ENCODE assay signal across 3 cellular contexts in the genomic region with DNA sequence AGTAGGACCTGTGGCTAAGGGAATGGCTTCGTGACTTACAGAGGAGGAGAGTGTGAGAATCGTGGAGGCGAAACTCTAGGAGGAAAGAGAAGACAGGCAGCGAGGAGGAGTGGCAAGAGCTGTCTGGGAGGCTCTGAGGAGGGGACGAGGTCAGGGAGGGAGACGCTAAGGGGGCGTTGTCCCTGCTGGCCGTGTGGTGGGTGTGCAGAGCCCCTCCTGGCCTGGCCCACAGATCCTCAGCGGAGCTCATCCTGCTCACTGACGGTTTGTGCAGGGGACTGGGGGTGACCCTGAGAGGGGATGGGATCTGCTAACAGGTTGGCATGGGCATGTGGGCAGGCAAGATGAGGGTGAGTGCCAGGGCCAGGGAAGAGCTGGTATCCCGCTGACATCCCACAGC.
TF ChIP-seq lines count a peak whose summit lies in the region.

No MANE protein-coding gene starts in this region.

TF ChIP-seq in SK-N-SH, 30 proteins besides CTCF, POLR2A, EP300 and RAD21:
- TF ChIP-seq, protein P1, sequence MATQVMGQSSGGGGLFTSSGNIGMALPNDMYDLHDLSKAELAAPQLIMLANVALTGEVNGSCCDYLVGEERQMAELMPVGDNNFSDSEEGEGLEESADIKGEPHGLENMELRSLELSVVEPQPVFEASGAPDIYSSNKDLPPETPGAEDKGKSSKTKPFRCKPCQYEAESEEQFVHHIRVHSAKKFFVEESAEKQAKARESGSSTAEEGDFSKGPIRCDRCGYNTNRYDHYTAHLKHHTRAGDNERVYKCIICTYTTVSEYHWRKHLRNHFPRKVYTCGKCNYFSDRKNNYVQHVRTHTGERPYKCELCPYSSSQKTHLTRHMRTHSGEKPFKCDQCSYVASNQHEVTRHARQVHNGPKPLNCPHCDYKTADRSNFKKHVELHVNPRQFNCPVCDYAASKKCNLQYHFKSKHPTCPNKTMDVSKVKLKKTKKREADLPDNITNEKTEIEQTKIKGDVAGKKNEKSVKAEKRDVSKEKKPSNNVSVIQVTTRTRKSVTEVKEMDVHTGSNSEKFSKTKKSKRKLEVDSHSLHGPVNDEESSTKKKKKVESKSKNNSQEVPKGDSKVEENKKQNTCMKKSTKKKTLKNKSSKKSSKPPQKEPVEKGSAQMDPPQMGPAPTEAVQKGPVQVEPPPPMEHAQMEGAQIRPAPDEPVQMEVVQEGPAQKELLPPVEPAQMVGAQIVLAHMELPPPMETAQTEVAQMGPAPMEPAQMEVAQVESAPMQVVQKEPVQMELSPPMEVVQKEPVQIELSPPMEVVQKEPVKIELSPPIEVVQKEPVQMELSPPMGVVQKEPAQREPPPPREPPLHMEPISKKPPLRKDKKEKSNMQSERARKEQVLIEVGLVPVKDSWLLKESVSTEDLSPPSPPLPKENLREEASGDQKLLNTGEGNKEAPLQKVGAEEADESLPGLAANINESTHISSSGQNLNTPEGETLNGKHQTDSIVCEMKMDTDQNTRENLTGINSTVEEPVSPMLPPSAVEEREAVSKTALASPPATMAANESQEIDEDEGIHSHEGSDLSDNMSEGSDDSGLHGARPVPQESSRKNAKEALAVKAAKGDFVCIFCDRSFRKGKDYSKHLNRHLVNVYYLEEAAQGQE (IDR thresholded peaks at IDR 0.05; ENCODE audit: low read depth, low read length) = no peak
- TF ChIP-seq EZH2phosphoT487 (IDR thresholded peaks at IDR 0.05; ENCODE audit: borderline replicate concordance, low read depth) (no peak), SMC3 (IDR thresholded peaks at IDR 0.05; ENCODE audit: low read depth, low read length) (no peak), MXI1 (IDR thresholded peaks at IDR 0.05; ENCODE audit: low read depth, low read length) (no peak), RFX5 (IDR thresholded peaks at IDR 0.05; ENCODE audit: low read length) (no peak), NRF1 (IDR thresholded peaks at IDR 0.05; ENCODE audit: low read depth, low read length) (no peak), YY1 (IDR thresholded peaks at IDR 0.05; ENCODE audit: low read depth) (no peak), GATA2 (CRISPR knock-in tag; IDR thresholded peaks at IDR 0.05) (no peak), TAF1 (IDR thresholded peaks at IDR 0.05; ENCODE audit: borderline replicate concordance, low read depth, low read length) (no peak), POLR2AphosphoS5 (IDR thresholded peaks at IDR 0.05; ENCODE audit: low read depth, low read length) (no peak), RCOR1 (IDR thresholded peaks at IDR 0.05; ENCODE audit: low read length) (no peak), FOXJ3 (CRISPR knock-in tag; IDR thresholded peaks at IDR 0.05) (no peak), MEF2A (IDR thresholded peaks at IDR 0.05; ENCODE audit: borderline replicate concordance, low read depth) (no peak), FOSL2 (IDR thresholded peaks at IDR 0.05; ENCODE audit: borderline replicate concordance, low read depth) (no peak), JUND (IDR thresholded peaks at IDR 0.05) (no peak), RXRA (IDR thresholded peaks at IDR 0.05; ENCODE audit: borderline replicate concordance, low read depth) (no peak), TCF12 (IDR thresholded peaks at IDR 0.05) (no peak)
- TF ChIP-seq, protein P2, sequence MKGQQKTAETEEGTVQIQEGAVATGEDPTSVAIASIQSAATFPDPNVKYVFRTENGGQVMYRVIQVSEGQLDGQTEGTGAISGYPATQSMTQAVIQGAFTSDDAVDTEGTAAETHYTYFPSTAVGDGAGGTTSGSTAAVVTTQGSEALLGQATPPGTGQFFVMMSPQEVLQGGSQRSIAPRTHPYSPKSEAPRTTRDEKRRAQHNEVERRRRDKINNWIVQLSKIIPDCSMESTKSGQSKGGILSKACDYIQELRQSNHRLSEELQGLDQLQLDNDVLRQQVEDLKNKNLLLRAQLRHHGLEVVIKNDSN (IDR thresholded peaks at IDR 0.05; ENCODE audit: borderline replicate concordance, low read depth) = no peak
- TF ChIP-seq, protein P3, sequence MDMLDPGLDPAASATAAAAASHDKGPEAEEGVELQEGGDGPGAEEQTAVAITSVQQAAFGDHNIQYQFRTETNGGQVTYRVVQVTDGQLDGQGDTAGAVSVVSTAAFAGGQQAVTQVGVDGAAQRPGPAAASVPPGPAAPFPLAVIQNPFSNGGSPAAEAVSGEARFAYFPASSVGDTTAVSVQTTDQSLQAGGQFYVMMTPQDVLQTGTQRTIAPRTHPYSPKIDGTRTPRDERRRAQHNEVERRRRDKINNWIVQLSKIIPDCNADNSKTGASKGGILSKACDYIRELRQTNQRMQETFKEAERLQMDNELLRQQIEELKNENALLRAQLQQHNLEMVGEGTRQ (IDR thresholded peaks at IDR 0.05; ENCODE audit: borderline replicate concordance, low read depth, low read length) = no peak

TF ChIP-seq in SK-N-SH treated with all-trans-retinoic acid at 6 μM for 48 hours, 23 proteins besides CTCF, POLR2A, EP300 and RAD21:
- TF ChIP-seq ZNF565 (CRISPR knock-in tag; conservative IDR thresholded peaks at IDR 0.05; ENCODE audit: low read depth) (no peak), ZNF70 (CRISPR knock-in tag; IDR thresholded peaks at IDR 0.05) (no peak), ESRRG (CRISPR knock-in tag; IDR thresholded peaks at IDR 0.05) (no peak), TOX (CRISPR knock-in tag; IDR thresholded peaks at IDR 0.05; ENCODE audit: borderline replicate concordance) (no peak), ZNF8 (CRISPR knock-in tag; IDR thresholded peaks at IDR 0.05) (no peak), ZC3H10 (CRISPR knock-in tag; IDR thresholded peaks at IDR 0.05) (no peak), CSDC2 (CRISPR knock-in tag; IDR thresholded peaks at IDR 0.05) (no peak)
- TF ChIP-seq, protein P4, sequence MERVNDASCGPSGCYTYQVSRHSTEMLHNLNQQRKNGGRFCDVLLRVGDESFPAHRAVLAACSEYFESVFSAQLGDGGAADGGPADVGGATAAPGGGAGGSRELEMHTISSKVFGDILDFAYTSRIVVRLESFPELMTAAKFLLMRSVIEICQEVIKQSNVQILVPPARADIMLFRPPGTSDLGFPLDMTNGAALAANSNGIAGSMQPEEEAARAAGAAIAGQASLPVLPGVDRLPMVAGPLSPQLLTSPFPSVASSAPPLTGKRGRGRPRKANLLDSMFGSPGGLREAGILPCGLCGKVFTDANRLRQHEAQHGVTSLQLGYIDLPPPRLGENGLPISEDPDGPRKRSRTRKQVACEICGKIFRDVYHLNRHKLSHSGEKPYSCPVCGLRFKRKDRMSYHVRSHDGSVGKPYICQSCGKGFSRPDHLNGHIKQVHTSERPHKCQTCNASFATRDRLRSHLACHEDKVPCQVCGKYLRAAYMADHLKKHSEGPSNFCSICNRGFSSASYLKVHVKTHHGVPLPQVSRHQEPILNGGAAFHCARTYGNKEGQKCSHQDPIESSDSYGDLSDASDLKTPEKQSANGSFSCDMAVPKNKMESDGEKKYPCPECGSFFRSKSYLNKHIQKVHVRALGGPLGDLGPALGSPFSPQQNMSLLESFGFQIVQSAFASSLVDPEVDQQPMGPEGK (CRISPR knock-in tag; IDR thresholded peaks at IDR 0.05; ENCODE audit: borderline replicate concordance) = no peak
TF ChIP-seq in SK-N-SH treated with all-trans-retinoic acid at 6 μM for 48 hours: peak in this region for 0.

TF ChIP-seq in IMR-90, 13 proteins besides CTCF, POLR2A, EP300 and RAD21:
- TF ChIP-seq MAFK (IDR thresholded peaks at IDR 0.05; ENCODE audit: low read depth, low read length) = no peak
- no peak for TF ChIP-seq RFX5 (IDR thresholded peaks at IDR 0.05; ENCODE audit: low read depth, low read length)
